In genomic region chr9:131418143-131419028, GRCh38 we compare ENCODE assay signal across 7 cellular contexts. TPM values are rescaled to one million over a fixed set of nuclear protein-coding genes. Genes with fewer than 3 reads are reported as not detected.
A peak's percentile ranks its signal among the peaks of the same experiment; 100 is the strongest.
DNase-seq lines count a peak whose midpoint lies in the region; ATAC-seq and TF ChIP-seq lines count a peak whose summit lies in the region.

No MANE protein-coding gene starts in this region.

- H3K79me2 ChIP-seq in H9 (ENCODE audit: insufficient read depth, low read length) = peaks cover 87% of the 10 kb centered on the region

- DNase-seq in H9 (peak; percentile 56), esophagus squamous epithelium (lab: John Stamatoyannopoulos, UW) (no peak), osteocyte (ENCODE audit: extremely low spot score, unreplicated experiment) (no peak)
- DNase-seq in stimulated activated CD4-positive, alpha-beta T cell treated with anti-CD3 and anti-CD28 coated beads, Interleukin-4, amount 100 ng/mL, for 24 hours = no peak
- no peak for DNase-seq in stimulated activated CD4-positive, alpha-beta T cell treated with anti-CD3 and anti-CD28 coated beads, Interleukin-1b, Interleukin-23, amount 100 ng/mL, for 48 hours

- H3K4ac ChIP-seq in H9 (ENCODE audit: low read depth, low read length) = no peak overlapping the region

- no peak overlapping the region for H3K56ac ChIP-seq in H9 (ENCODE audit: insufficient read length, low read depth, low read length)

- H3K27me3 ChIP-seq in H9 (ENCODE audit: insufficient read depth, low read length) (no peaks in the 10 kb centered on the region), esophagus squamous epithelium (no peaks in the 10 kb centered on the region)

- H3K14ac ChIP-seq in H9 (ENCODE audit: insufficient read depth, low read length) = no peak overlapping the region

- peaks cover 12 to 50% (median 49%) of the 10 kb centered on the region in 3 experiments for H3K36me3 Mint-ChIP-seq in H9 (ENCODE audit: insufficient read depth in 1 of 3, low read depth in 3 of 3)
- no peaks in the 10 kb centered on the region for H3K36me3 Mint-ChIP-seq in osteocyte (ENCODE audit: unreplicated experiment)

- H4K5ac ChIP-seq in H9 (ENCODE audit: insufficient read length, low read depth, low read length) = no peak overlapping the region

- TF ChIP-seq CTCF in H9 (conservative IDR thresholded peaks at IDR 0.05) = no peak
- TF ChIP-seq CTCF in esophagus squamous epithelium (IDR thresholded peaks at IDR 0.05) = no peak
- TF ChIP-seq CTCF in osteocyte (IDR thresholded peaks at IDR 0.05) = no peak

- no peak overlapping the region for H2BK120ac ChIP-seq in H9 (ENCODE audit: low read depth, low read length, poor library complexity, severe bottlenecking)

- no peak overlapping the region for H2BK5ac ChIP-seq in H9 (ENCODE audit: insufficient read length, low read length)

- H3K27ac Mint-ChIP-seq in H9 (peak overlapping the region; percentile 53 to 91 (median 72); a peak in 6 of 7 replicates), osteocyte (ENCODE audit: unreplicated experiment) (peak overlapping the region; percentile 82)

- H3K27me3 Mint-ChIP-seq in H9 (ENCODE audit: low read depth) = no peaks in the 10 kb centered on the region
- H3K27me3 Mint-ChIP-seq in osteocyte (ENCODE audit: unreplicated experiment) = no peaks in the 10 kb centered on the region

- no peak for TF ChIP-seq POLR2A in esophagus squamous epithelium (IDR thresholded peaks at IDR 0.05)

- peaks cover 76 to 82% of the 10 kb centered on the region in 2 experiments for H3K4me1 Mint-ChIP-seq in H9
- H3K4me1 Mint-ChIP-seq in osteocyte (ENCODE audit: unreplicated experiment) = peaks cover 65% of the 10 kb centered on the region

- H2BK20ac ChIP-seq in H9 (ENCODE audit: low read depth, low read length, poor library complexity, severe bottlenecking) = no peak overlapping the region

- H3K9me3 ChIP-seq in H9 (ENCODE audit: control insufficient read depth, low read depth, low read length) (no peaks in the 10 kb centered on the region), esophagus squamous epithelium (no peaks in the 10 kb centered on the region)

- peaks cover 2% of the 10 kb centered on the region for H4K20me1 ChIP-seq in H9 (ENCODE audit: control insufficient read depth, insufficient read depth, insufficient read length)

- H3K4me1 ChIP-seq in H9 (ENCODE audit: insufficient read depth, low read length) (peaks cover 27% of the 10 kb centered on the region; the same call in 1 of the 2 replicates), esophagus squamous epithelium (peaks cover 56 to 99% (median 78%) of the 10 kb centered on the region in 3 donors)

- peaks cover 9% of the 10 kb centered on the region in 2 experiments for H3K9me3 Mint-ChIP-seq in H9
- no peaks in the 10 kb centered on the region for H3K9me3 Mint-ChIP-seq in osteocyte (ENCODE audit: unreplicated experiment)

- H3K79me1 ChIP-seq in H9 (ENCODE audit: insufficient read depth, low read depth, low read length, poor library complexity, severe bottlenecking) = no peaks in the 10 kb centered on the region

- no peak overlapping the region for H3K4me3 ChIP-seq in esophagus squamous epithelium

- peaks cover 0 to 22% (median 0%) of the 10 kb centered on the region in 3 donors for H3K36me3 ChIP-seq in esophagus squamous epithelium

- H4K8ac ChIP-seq in H9 (replicated peaks; ENCODE audit: insufficient read length, low read depth, low read length) = no peak overlapping the region

- no peaks in the 10 kb centered on the region for H3K23me2 ChIP-seq in H9 (ENCODE audit: insufficient read length, low read depth, low read length, poor library complexity, severe bottlenecking)

- H2AFZ ChIP-seq in H9 (ENCODE audit: low read length) = no peak overlapping the region

- H3K23ac ChIP-seq in H9 (ENCODE audit: insufficient read length, low read depth, low read length) = no peak overlapping the region

- no CpG with 5 or more reads among the region's 7 CpGs for WGBS in H9 (ENCODE audit: extremely low coverage, insufficient read length, low lambda C conversion rate)
- WGBS in esophagus squamous epithelium, 2 donors = 25 to 30% methylated on average over 7 of the region's 7 CpGs

- no peak overlapping the region for H3K4me3 Mint-ChIP-seq in H9
- no peak overlapping the region for H3K4me3 Mint-ChIP-seq in osteocyte (ENCODE audit: unreplicated experiment)

- no peak overlapping the region for H2BK15ac ChIP-seq in H9 (ENCODE audit: low read depth, low read length)

- H3T11ph ChIP-seq in H9 (ENCODE audit: low read length) = no peak overlapping the region

- no peak for ATAC-seq in HG02798 (IDR thresholded peaks at IDR 0.05; ENCODE audit: poor library complexity, unreplicated experiment)

- no peak overlapping the region for H2BK12ac ChIP-seq in H9 (ENCODE audit: insufficient read length, low read depth, low read length)

- H4K91ac ChIP-seq in H9 (ENCODE audit: insufficient read length, low read depth, low read length) = no peak overlapping the region

- peak overlapping the region; percentile 42 for H3K9ac ChIP-seq in H9 (ENCODE audit: extremely low read depth, insufficient read length, low read length)

- no peak overlapping the region for H2AK5ac ChIP-seq in H9 (ENCODE audit: insufficient read length, low read length)

- H3K18ac ChIP-seq in H9 (ENCODE audit: insufficient read length, low read depth, low read length) = no peak overlapping the region

- no peak overlapping the region for H3K4me2 ChIP-seq in H9 (ENCODE audit: insufficient read depth, insufficient read length, low read length)

- H3K27ac ChIP-seq in H9 (ENCODE audit: insufficient read length, low read depth, low read length) (no peak overlapping the region), esophagus squamous epithelium (peak overlapping the region; percentile 24 to 69 (median 46))

- intact Hi-C loops in esophagus squamous epithelium (cut with DNase I) = no loop called here

TF ChIP-seq in PFSK-1, 5 proteins besides CTCF, POLR2A, EP300 and RAD21:
- TF ChIP-seq FOXP2 (optimal IDR thresholded peaks at IDR 0.05; ENCODE audit: borderline replicate concordance, extremely low read depth, extremely low read length, insufficient read depth) (peak; percentile 50), SIN3A (IDR thresholded peaks at IDR 0.05; ENCODE audit: borderline replicate concordance, insufficient read depth, low read length) (no peak)

RNA-seq across cellular contexts. Expression of gene PRRC2B, which starts 24.5 kb away (rescaled TPM):
- 243 and 251 TPM in 2 replicates for total RNA-seq in H9 (2021)
- polyA plus RNA-seq in PFSK-1 (2012; ENCODE audit: insufficient read length, low read depth) = 78.9 TPM
- 10 to 100 TPM; 46.6 to 73.8 (median 62.9) TPM for total RNA-seq in esophagus squamous epithelium
- total RNA-seq in osteocyte = 285 and 290 TPM in 2 replicates
